Comparison of ENCODE assay signal across 7 cellular contexts in genomic region chr12:31110258-31110657, GRCh38. TPM values are rescaled to one million over a fixed set of nuclear protein-coding genes. Genes with fewer than 3 reads are reported as not detected.
DNase-seq lines count a peak whose midpoint lies in the region; TF ChIP-seq lines count a peak whose summit lies in the region.
"Not testable (repeated sequence)": the region's sequence is repeated elsewhere in the genome, so short reads cannot be mapped to it uniquely, and the experiment has no call there.

No MANE protein-coding gene starts in this region.

- DNase-seq in NCI-H2107 treated with DMSO at 0.1 percent for 48 hours (lab: John Stamatoyannopoulos, UW; ENCODE audit: unreplicated experiment) (peak; percentile 48), NCI-H2196 treated with DMSO at 0.1 percent for 48 hours (lab: John Stamatoyannopoulos, UW; ENCODE audit: unreplicated experiment) (peak; percentile 33), NCI-H526 treated with DMSO at 0.1 percent for 48 hours (lab: John Stamatoyannopoulos, UW) (peak; percentile 34), endodermal cell (peak; percentile 49), left kidney (ENCODE audit: low read depth, low spot score) (peak; percentile 78), thyroid gland (peak; percentile 33 to 35)

- peak; percentile 56; the same call in 1 of the 2 replicates for TF ChIP-seq EP300 in Ishikawa (IDR thresholded peaks at IDR 0.05; ENCODE audit: borderline replicate concordance)

- WGBS in endodermal cell (ENCODE audit: insufficient coverage in 1 of 2, insufficient read length in 1 of 2), 2 experiments, result 73 to 91% methylated on average over 2 to 5 of the region's 5 CpGs
- WGBS in thyroid gland, 2 donors, result 16 to 40% methylated on average over 5 of the region's 5 CpGs

- H3K36me3 ChIP-seq in endodermal cell (ENCODE audit: control insufficient read depth, insufficient read depth, low read length); thyroid gland: not testable (repeated sequence)

- H3K4me3 ChIP-seq in endodermal cell (ENCODE audit: low read length); thyroid gland (replicated peaks in 1 of 3): not testable (repeated sequence)

- not testable (repeated sequence) for H3K27ac Mint-ChIP-seq in endodermal cell

- not testable (repeated sequence) for H3K27me3 Mint-ChIP-seq in endodermal cell (ENCODE audit: insufficient read depth)

- H3K9me3 Mint-ChIP-seq in endodermal cell, result not testable (repeated sequence)

- H3K4me1 ChIP-seq in endodermal cell (ENCODE audit: control insufficient read depth, insufficient read depth, low read length); thyroid gland: not testable (repeated sequence)

- TF ChIP-seq RAD21 in Ishikawa (IDR thresholded peaks at IDR 0.05; ENCODE audit: low read depth), result not testable (repeated sequence)

- not testable (repeated sequence) for TF ChIP-seq CTCF in endodermal cell (conservative IDR thresholded peaks at IDR 0.05); thyroid gland (IDR thresholded peaks at IDR 0.05)

- H3K9ac ChIP-seq in endodermal cell (ENCODE audit: extremely low read depth, low read length, poor library complexity, severe bottlenecking), result not testable (repeated sequence)

- intact Hi-C loops in thyroid gland (cut with DNase I), result not testable (repeated sequence)

- not testable (repeated sequence) for TF ChIP-seq POLR2A in thyroid gland (IDR thresholded peaks at IDR 0.05)

- not testable (repeated sequence) for H3K27me3 ChIP-seq in endodermal cell (ENCODE audit: control insufficient read depth, insufficient read depth, low read length, poor library complexity, severe bottlenecking); thyroid gland

- H3K4me3 Mint-ChIP-seq in endodermal cell, result not testable (repeated sequence)

- not testable (repeated sequence) for H3K27ac ChIP-seq in endodermal cell (ENCODE audit: low read depth, low read length); thyroid gland

- not testable (repeated sequence) for H3K9me3 ChIP-seq in endodermal cell (ENCODE audit: control insufficient read depth, low read length); thyroid gland

- not testable (repeated sequence) for H3K36me3 Mint-ChIP-seq in endodermal cell (ENCODE audit: low read depth)

- H3K4me1 Mint-ChIP-seq in endodermal cell, result not testable (repeated sequence)

TF ChIP-seq in Ishikawa, 13 proteins besides CTCF, POLR2A, EP300 and RAD21:
- TF ChIP-seq NFIC (IDR thresholded peaks at IDR 0.05), result peak; percentile 89
- peak; percentile 19; the same call in 1 of the 2 replicates for TF ChIP-seq CEBPB (IDR thresholded peaks at IDR 0.05)
- peak; percentile 46; the same call in 1 of the 2 replicates for TF ChIP-seq MAX (IDR thresholded peaks at IDR 0.05)
- TF ChIP-seq TCF12 (IDR thresholded peaks at IDR 0.05; ENCODE audit: low read depth), result peak; percentile 71
- TF ChIP-seq TEAD4 (IDR thresholded peaks at IDR 0.05), result peak; percentile 55

RNA-seq across cellular contexts. Expression of gene DDX11, which starts 36.6 kb away (rescaled TPM):
- total RNA-seq in endodermal cell, result 100 to 1,000 TPM; 136 to 298 TPM
- 70.7 TPM for polyA plus RNA-seq in endodermal cell (2013, experiment 1 of 2)
- polyA plus RNA-seq in endodermal cell (2013, experiment 2 of 2), result 52.5 TPM
- total RNA-seq in thyroid gland, result 10 to 100 TPM in 3 of 4 donors, 1 to 10 TPM in 1; 9.6 to 33.9 (median 24.8) TPM
